ENCODE assay signal across 1 cellular context in genomic region chr11:46390331-46391171, GRCh38.
TF ChIP-seq lines count a peak whose summit lies in the region.

No MANE protein-coding gene starts in this region.

TF ChIP-seq in HCT116, 20 proteins besides CTCF, POLR2A, EP300 and RAD21 (continued from another document):
- TF ChIP-seq, protein P1, sequence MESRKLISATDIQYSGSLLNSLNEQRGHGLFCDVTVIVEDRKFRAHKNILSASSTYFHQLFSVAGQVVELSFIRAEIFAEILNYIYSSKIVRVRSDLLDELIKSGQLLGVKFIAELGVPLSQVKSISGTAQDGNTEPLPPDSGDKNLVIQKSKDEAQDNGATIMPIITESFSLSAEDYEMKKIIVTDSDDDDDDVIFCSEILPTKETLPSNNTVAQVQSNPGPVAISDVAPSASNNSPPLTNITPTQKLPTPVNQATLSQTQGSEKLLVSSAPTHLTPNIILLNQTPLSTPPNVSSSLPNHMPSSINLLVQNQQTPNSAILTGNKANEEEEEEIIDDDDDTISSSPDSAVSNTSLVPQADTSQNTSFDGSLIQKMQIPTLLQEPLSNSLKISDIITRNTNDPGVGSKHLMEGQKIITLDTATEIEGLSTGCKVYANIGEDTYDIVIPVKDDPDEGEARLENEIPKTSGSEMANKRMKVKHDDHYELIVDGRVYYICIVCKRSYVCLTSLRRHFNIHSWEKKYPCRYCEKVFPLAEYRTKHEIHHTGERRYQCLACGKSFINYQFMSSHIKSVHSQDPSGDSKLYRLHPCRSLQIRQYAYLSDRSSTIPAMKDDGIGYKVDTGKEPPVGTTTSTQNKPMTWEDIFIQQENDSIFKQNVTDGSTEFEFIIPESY (IDR thresholded peaks at IDR 0.05; ENCODE audit: extremely low read depth, insufficient replicate concordance, low read length): no peak
- TF ChIP-seq CBX3 (IDR thresholded peaks at IDR 0.05; ENCODE audit: low read depth) (no peak), POLR2AphosphoS5 (IDR thresholded peaks at IDR 0.05; ENCODE audit: low read depth, low read length) (no peak), EZH2 (IDR thresholded peaks at IDR 0.05) (no peak), FOSL1 (IDR thresholded peaks at IDR 0.05; ENCODE audit: low read depth) (no peak), JUND (IDR thresholded peaks at IDR 0.05) (no peak), EZH2phosphoT487 (IDR thresholded peaks at IDR 0.05; ENCODE audit: borderline replicate concordance) (no peak), ZFX (IDR thresholded peaks at IDR 0.05) (no peak), YY1 (IDR thresholded peaks at IDR 0.05; ENCODE audit: extremely low read depth, insufficient replicate concordance, low read depth, low read length) (no peak), EGR1 (IDR thresholded peaks at IDR 0.05; ENCODE audit: low read depth) (no peak), TCF7L2 (IDR thresholded peaks at IDR 0.05; ENCODE audit: borderline replicate concordance, extremely low read depth, insufficient read depth, insufficient read length) (no peak), SP1 (IDR thresholded peaks at IDR 0.05; ENCODE audit: low read depth) (no peak)
